ENCODE assay signal across 23 cellular contexts in the genomic region with DNA sequence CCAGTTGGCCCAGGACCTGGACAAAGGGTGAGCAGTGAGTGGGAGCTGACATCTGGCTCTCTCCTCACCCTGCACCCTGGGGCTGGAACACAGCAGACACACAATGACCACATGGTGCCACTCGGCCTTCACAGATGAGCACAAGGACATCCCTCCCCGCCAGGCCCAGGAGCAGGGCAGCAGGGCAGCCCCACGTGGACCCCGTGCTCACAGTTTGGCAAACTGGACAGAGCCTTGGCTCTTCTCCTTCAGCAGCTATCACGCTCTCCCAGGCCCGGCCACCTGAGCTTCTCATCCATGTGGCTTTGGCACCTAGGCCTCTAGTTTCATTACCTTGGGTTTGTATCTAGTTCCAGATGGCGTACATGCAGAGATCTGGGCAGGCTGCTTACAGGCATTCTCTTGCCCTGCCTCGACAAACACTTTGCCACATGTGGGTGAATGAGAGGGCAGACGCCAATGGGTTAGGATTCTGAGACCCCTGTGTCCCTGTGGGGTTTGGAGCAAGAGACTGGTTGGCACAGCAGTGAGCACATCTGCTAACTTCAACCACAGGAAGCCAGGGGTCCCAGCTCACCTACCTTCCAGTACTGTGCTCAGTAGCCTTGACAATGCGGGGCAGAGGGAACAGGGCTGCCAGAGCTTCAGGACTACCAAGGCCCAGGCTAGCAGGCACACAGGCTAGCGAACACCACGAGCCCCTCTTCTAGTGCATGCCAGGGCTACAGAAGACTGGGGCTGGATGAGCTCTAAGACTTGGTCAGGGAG. TPM values are rescaled to one million over a fixed set of nuclear protein-coding genes. Genes with fewer than 3 reads are reported as not detected.
"Had no signal": no experiment of that assay in that cellular context is flagged by ENCODE, and none has a peak within 500 bp of the region (broad histone marks: within the 10 kb centered on the region; RNA-seq: fewer than 3 reads in every experiment).

No MANE protein-coding gene starts in this region.

- H3K36me3 ChIP-seq: gastroesophageal sphincter, heart right ventricle, tibial nerve, uterus had no signal

- H3K9me3 ChIP-seq: gastroesophageal sphincter, heart right ventricle, psoas muscle, tibial nerve, uterus had no signal

- H3K27ac Mint-ChIP-seq: activated CD8-positive, alpha-beta T cell treated with anti-CD3 and anti-CD28 coated beads, Interleukin-2, amount 10 ng/mL, durations not matched to agents 7 days and 5 days; activated naive CD4-positive, alpha-beta T cell treated with anti-CD3 and anti-CD28 coated beads, Interleukin-2, amount 50 U/mL, for 72 hours; activated T-cell treated with anti-CD3 and anti-CD28 coated beads, Interleukin-2, amount 50 U/mL, for 24 hours; activated T-helper 17 cell treated with anti-CD3 and anti-CD28 coated beads, Interleukin-2, amount 50 U/mL, for 72 hours; mesothelial cell of epicardium; naive thymus-derived CD8-positive, alpha-beta T cell; stimulated activated naive CD8-positive, alpha-beta T cell treated with anti-CD3 and anti-CD28 coated beads, Interleukin-15, amount 100 ng/mL, for 72 hours; T-cell; T-helper 2 cell treated with Interferon-gamma antibody and Interleukin-4, amounts not matched to agents 5 μg/mL and 100 μg/mL, for 36 hours had no signal

- H3K9me3 Mint-ChIP-seq: activated naive CD4-positive, alpha-beta T cell treated with anti-CD3 and anti-CD28 coated beads, Interleukin-2, amount 50 U/mL, for 72 hours; activated T-cell treated with anti-CD3 and anti-CD28 coated beads, Interleukin-2, amount 50 U/mL, for 24 hours; activated T-helper 17 cell treated with anti-CD3 and anti-CD28 coated beads, Interleukin-2, amount 50 U/mL, for 72 hours; mesothelial cell of epicardium; naive thymus-derived CD8-positive, alpha-beta T cell; stimulated activated naive CD8-positive, alpha-beta T cell treated with anti-CD3 and anti-CD28 coated beads, Interleukin-15, amount 100 ng/mL, for 72 hours; T-cell; T-helper 2 cell treated with Interferon-gamma antibody and Interleukin-4, amounts not matched to agents 5 μg/mL and 100 μg/mL, for 36 hours had no signal

- H3K27ac ChIP-seq: gastroesophageal sphincter, heart right ventricle, psoas muscle, tibial nerve, uterus had no signal

- H3K4me3 Mint-ChIP-seq: activated CD8-positive, alpha-beta T cell treated with anti-CD3 and anti-CD28 coated beads, Interleukin-2, amount 10 ng/mL, durations not matched to agents 7 days and 5 days; activated T-cell treated with anti-CD3 and anti-CD28 coated beads, Interleukin-2, amount 50 U/mL, for 24 hours; activated T-helper 17 cell treated with anti-CD3 and anti-CD28 coated beads, Interleukin-2, amount 50 U/mL, for 72 hours; mesothelial cell of epicardium; naive thymus-derived CD8-positive, alpha-beta T cell; stimulated activated naive CD8-positive, alpha-beta T cell treated with anti-CD3 and anti-CD28 coated beads, Interleukin-15, amount 100 ng/mL, for 72 hours; T-cell; T-helper 2 cell treated with Interferon-gamma antibody and Interleukin-4, amounts not matched to agents 5 μg/mL and 100 μg/mL, for 36 hours had no signal

- H3K36me3 Mint-ChIP-seq: mesothelial cell of epicardium, T-cell had no signal

- FAIRE-seq: TTC549 had no signal

- DNase-seq: activated CD4-positive, alpha-beta T cell treated with anti-CD3 and anti-CD28 coated beads for 1 hour; activated CD4-positive, alpha-beta T cell treated with anti-CD3 and anti-CD28 coated beads, Interleukin-2, amount 50 U/mL, for 1 hour; activated CD8-positive, alpha-beta T cell treated with anti-CD3 and anti-CD28 coated beads, Interleukin-2, amount 10 ng/mL, durations not matched to agents 7 days and 5 days; activated T-cell treated with anti-CD3 and anti-CD28 coated beads, Interleukin-2, amount 50 U/mL, for 24 hours; amygdala; cerebellar nuclear complex; heart right ventricle; islet precursor cell; naive thymus-derived CD8-positive, alpha-beta T cell; stimulated activated CD4-positive, alpha-beta T cell treated with anti-CD3 and anti-CD28 coated beads, Interleukin-12 subunit alpha, Interleukin-12 subunit beta, amount 100 ng/mL, for 4 hours; stimulated activated naive CD8-positive, alpha-beta T cell treated with anti-CD3 and anti-CD28 coated beads, Interleukin-15, amount 100 ng/mL, for 72 hours; T-cell; uterus had no signal

- H3K4me1 ChIP-seq: uterus had no signal

- H3K27me3 ChIP-seq: gastroesophageal sphincter, tibial nerve, uterus had no signal

- H3K4me3 ChIP-seq: gastroesophageal sphincter, heart right ventricle, psoas muscle, tibial nerve, uterus had no signal

- ATAC-seq: activated CD8-positive, alpha-beta T cell treated with anti-CD3 and anti-CD28 coated beads, Interleukin-2, amount 10 ng/mL, durations not matched to agents 7 days and 5 days; activated naive CD4-positive, alpha-beta T cell treated with anti-CD3 and anti-CD28 coated beads, Interleukin-2, amount 50 U/mL, for 72 hours; activated T-helper 17 cell treated with anti-CD3 and anti-CD28 coated beads, Interleukin-2, amount 50 U/mL, for 72 hours; gastroesophageal sphincter; left colon; naive thymus-derived CD8-positive, alpha-beta T cell; right cardiac atrium; stimulated activated naive CD8-positive, alpha-beta T cell treated with anti-CD3 and anti-CD28 coated beads, Interleukin-15, amount 100 ng/mL, for 72 hours; T-cell had no signal

RNA-seq across cellular contexts. Expression of gene PTPRF, which starts 3.4 kb away (rescaled TPM):
- polyA plus RNA-seq: naive thymus-derived CD8-positive, alpha-beta T cell had no signal
